Comparison of ENCODE assay signal across 1 cellular context in the genomic region with DNA sequence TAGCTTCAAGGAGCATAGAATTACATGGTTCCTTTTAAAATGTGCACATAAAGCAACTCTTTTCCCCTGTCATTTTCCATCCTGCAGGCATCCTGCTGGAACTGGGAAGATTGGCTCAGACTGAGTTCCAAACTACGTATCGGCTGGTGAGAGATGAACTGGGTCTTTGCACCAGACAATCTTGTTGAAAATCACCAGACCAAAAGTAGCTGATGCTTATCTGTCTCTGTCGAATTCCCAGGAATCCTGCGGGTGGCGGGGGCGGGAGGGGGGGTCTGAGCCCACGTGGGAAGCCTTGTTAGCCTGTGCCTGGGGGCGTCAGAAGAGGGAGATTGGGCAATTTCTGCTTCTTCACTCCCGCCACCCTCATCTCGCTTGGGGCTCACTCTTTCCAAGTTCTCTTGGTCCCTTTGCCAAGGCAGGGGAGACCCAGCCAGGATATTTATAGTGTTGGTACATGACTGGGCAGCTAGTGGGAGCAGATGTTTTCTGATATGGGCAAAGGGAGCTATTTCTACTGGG.
TF ChIP-seq lines count a peak whose summit lies in the region.

No MANE protein-coding gene starts in this region.

TF ChIP-seq in H1, 55 proteins besides CTCF, POLR2A, EP300 and RAD21:
- TF ChIP-seq NRF1 (IDR thresholded peaks at IDR 0.05; ENCODE audit: low read depth, low read length) (no peak), BRCA1 (IDR thresholded peaks at IDR 0.05; ENCODE audit: low read depth, low read length) (no peak), BACH1 (IDR thresholded peaks at IDR 0.05; ENCODE audit: low read length) (no peak), KDM1A (IDR thresholded peaks at IDR 0.05; ENCODE audit: borderline replicate concordance, low read length) (no peak), CHD1 (IDR thresholded peaks at IDR 0.05; ENCODE audit: low read depth, low read length) (no peak), RBBP5 (IDR thresholded peaks at IDR 0.05; ENCODE audit: borderline replicate concordance, low read depth, low read length) (no peak), YY1 (IDR thresholded peaks at IDR 0.05; ENCODE audit: low read depth, low read length) (no peak)
TF ChIP-seq in H1: peak in this region for 0.
